In the genomic region with DNA sequence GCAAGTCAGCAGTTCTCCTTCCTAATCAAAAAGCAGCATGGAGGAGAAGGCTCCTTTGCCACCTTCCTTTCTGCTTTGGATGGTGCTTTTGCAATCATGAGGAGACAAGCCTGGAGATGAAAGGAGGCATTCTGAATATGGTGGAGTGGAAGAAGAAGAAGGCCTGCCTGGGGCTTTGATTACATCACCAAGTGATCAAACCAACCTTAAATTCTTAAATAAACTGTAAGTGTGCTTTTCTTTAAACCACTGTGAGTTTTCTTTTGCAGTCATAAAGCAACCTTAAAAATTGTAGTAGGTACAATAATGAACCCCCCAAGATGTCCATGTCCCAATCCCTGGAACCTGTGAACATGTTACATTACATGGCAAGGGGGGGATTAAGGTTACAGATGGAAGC, we compare ENCODE assay signal across 1 cellular context.
TF ChIP-seq lines count a peak whose summit lies in the region.

No MANE protein-coding gene starts in this region.

TF ChIP-seq in HepG2, 621 proteins besides CTCF, POLR2A, EP300 and RAD21:
- TF ChIP-seq MAFF (IDR thresholded peaks at IDR 0.05; ENCODE audit: low read depth, low read length): no peak
- TF ChIP-seq ZNF317 (CRISPR knock-in tag; IDR thresholded peaks at IDR 0.05): 0 out of 2 replicates have a peak, but pooled peaks have one; percentile 8
